In the genomic region with DNA sequence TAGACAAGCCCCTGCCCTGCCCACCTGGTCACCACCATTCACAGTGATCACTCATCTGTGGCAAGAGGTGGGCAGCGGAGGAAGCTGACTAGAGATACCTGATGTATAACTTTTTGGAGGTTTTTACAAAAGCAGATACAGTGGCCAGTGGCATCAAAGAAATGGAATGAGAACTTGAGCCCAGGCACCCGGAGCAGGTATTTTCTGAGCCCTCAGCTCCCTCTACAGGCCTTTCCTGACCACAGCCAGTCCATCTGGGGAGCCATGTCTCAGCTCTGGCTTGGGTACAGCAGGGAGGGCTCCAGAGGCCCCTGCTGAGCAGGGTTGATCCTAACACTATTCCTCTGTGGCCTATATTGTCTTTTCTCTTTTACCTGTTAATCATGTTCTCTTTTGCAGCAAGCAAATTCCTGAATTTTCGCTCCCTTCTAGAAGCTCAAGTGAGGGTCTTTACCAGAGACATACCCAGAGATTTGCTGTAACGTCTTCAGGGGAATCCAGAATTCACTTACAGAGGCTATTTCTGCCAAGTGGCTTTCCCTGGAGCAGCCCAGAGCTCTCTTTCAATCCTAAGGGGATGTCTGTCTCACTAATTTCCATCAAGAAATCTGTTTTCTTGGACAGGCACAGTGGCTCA, we compare ENCODE assay signal across 9 cellular contexts.
DNase-seq lines count a peak whose midpoint lies in the region; ATAC-seq lines count a peak whose summit lies in the region.
"Had no signal": no experiment of that assay in that cellular context is flagged by ENCODE, and none has a peak within 500 bp of the region (broad histone marks: within the 10 kb centered on the region; RNA-seq: fewer than 3 reads in every experiment).

No MANE protein-coding gene starts in this region.

- ATAC-seq in GM19351 (IDR thresholded peaks at IDR 0.05; ENCODE audit: unreplicated experiment) (peak; percentile 42), GM21825 (IDR thresholded peaks at IDR 0.05; ENCODE audit: unreplicated experiment) (no peak)
- ATAC-seq in stimulated activated naive B cell treated with anti-CD40 and anti-IgM and Interleukin-4, amounts not matched to agents 10 μg/mL and 1 μg/mL and 100 μg/mL, for 72 hours (replicated peaks) = peak; percentile 91 to 96

- no peak overlapping the region for H3K27ac Mint-ChIP-seq in stimulated activated naive B cell treated with anti-CD40 and anti-IgM and Interleukin-4, amounts not matched to agents 10 μg/mL and 1 μg/mL and 100 μg/mL, for 72 hours
- H3K27ac Mint-ChIP-seq in T-helper 2 cell treated with Interferon-gamma antibody and Interleukin-4, amounts not matched to agents 5 μg/mL and 100 μg/mL, for 36 hours = no peak overlapping the region
- H3K27ac Mint-ChIP-seq: naive thymus-derived CD8-positive, alpha-beta T cell had no signal

- H3K27me3 Mint-ChIP-seq in stimulated activated naive B cell treated with anti-CD40 and anti-IgM and Interleukin-4, amounts not matched to agents 10 μg/mL and 1 μg/mL and 100 μg/mL, for 72 hours = no peaks in the 10 kb centered on the region
- no peaks in the 10 kb centered on the region for H3K27me3 Mint-ChIP-seq in T-helper 2 cell treated with Interferon-gamma antibody and Interleukin-4, amounts not matched to agents 5 μg/mL and 100 μg/mL, for 36 hours (ENCODE audit: low read depth)
- H3K27me3 Mint-ChIP-seq: naive thymus-derived CD8-positive, alpha-beta T cell had no signal

- H3K9me3 Mint-ChIP-seq in stimulated activated naive B cell treated with anti-CD40 and anti-IgM and Interleukin-4, amounts not matched to agents 10 μg/mL and 1 μg/mL and 100 μg/mL, for 72 hours = no peaks in the 10 kb centered on the region
- H3K9me3 Mint-ChIP-seq in T-helper 2 cell treated with Interferon-gamma antibody and Interleukin-4, amounts not matched to agents 5 μg/mL and 100 μg/mL, for 36 hours = no peaks in the 10 kb centered on the region
- H3K9me3 Mint-ChIP-seq: naive thymus-derived CD8-positive, alpha-beta T cell had no signal

- DNase-seq in COLO829 (ENCODE audit: low spot score) (peak; percentile 28), NCI-H345 (lab: John Stamatoyannopoulos, UW) (peak; percentile 64), anterior cingulate cortex (lab: John Stamatoyannopoulos, UW) (peak in 33 of 58 donors; percentile 2 to 46 (median 18)), iPS DF 4.7 (ENCODE audit: extremely low read depth, low spot score) (peak; percentile 56)
- DNase-seq in stimulated activated naive B cell treated with anti-CD40 and anti-IgM and Interleukin-4, amounts not matched to agents 10 μg/mL and 1 μg/mL and 100 μg/mL, for 72 hours = peak; percentile 36
- DNase-seq in T-helper 2 cell treated with Interferon-gamma antibody and Interleukin-4, amounts not matched to agents 5 μg/mL and 100 μg/mL, for 36 hours (ENCODE audit: low spot score) = no peak
- DNase-seq: naive thymus-derived CD8-positive, alpha-beta T cell had no signal

- H3K36me3 Mint-ChIP-seq in stimulated activated naive B cell treated with anti-CD40 and anti-IgM and Interleukin-4, amounts not matched to agents 10 μg/mL and 1 μg/mL and 100 μg/mL, for 72 hours = peaks cover 13 to 42% of the 10 kb centered on the region in 2 donors
- H3K36me3 Mint-ChIP-seq in T-helper 2 cell treated with Interferon-gamma antibody and Interleukin-4, amounts not matched to agents 5 μg/mL and 100 μg/mL, for 36 hours (ENCODE audit: low read depth) = no peaks in the 10 kb centered on the region

- no peaks in the 10 kb centered on the region for H3K4me1 Mint-ChIP-seq in stimulated activated naive B cell treated with anti-CD40 and anti-IgM and Interleukin-4, amounts not matched to agents 10 μg/mL and 1 μg/mL and 100 μg/mL, for 72 hours
- H3K4me1 Mint-ChIP-seq in T-helper 2 cell treated with Interferon-gamma antibody and Interleukin-4, amounts not matched to agents 5 μg/mL and 100 μg/mL, for 36 hours (ENCODE audit: low read depth) = no peaks in the 10 kb centered on the region

- H3K4me3 Mint-ChIP-seq in stimulated activated naive B cell treated with anti-CD40 and anti-IgM and Interleukin-4, amounts not matched to agents 10 μg/mL and 1 μg/mL and 100 μg/mL, for 72 hours = no peak overlapping the region
- no peak overlapping the region for H3K4me3 Mint-ChIP-seq in T-helper 2 cell treated with Interferon-gamma antibody and Interleukin-4, amounts not matched to agents 5 μg/mL and 100 μg/mL, for 36 hours
- H3K4me3 Mint-ChIP-seq: naive thymus-derived CD8-positive, alpha-beta T cell had no signal
